In the genomic region with DNA sequence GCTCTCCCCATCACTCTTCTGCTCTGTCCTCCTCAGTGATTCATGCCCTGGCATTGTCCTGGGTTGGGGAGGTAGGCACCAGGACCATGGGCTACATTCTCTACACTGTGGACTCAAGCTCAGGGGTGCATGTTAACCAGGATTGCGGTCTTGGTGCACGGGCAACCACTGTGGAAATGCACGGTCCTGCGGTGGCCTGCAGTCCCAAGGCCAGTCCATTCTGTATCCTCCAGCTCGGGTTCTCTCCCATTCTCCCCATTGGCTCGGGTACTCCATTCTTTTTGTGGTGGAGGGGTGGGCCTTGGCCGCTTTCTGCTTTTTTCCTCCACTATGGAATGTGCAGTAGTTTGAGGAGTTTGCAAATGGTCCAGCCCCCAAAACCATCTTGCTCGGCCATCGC, we compare ENCODE assay signal across 8 cellular contexts.
"Had no signal": no experiment of that assay in that cellular context is flagged by ENCODE, and none has a peak within 500 bp of the region (broad histone marks: within the 10 kb centered on the region; RNA-seq: fewer than 3 reads in every experiment).

No MANE protein-coding gene starts in this region.

- H3K36me3 ChIP-seq: HAP-1 had no signal

- H3K9me3 ChIP-seq: HAP-1 had no signal

- DNase-seq: GM23248, GOT3, H7, HFFc6, KBM-7 had no signal

- H2AFZ ChIP-seq: GM23248 had no signal

- ATAC-seq: HCT116 had no signal

- H3K4me3 ChIP-seq: GM23248, HAP-1 had no signal

- H3K9ac ChIP-seq: GM23248 had no signal

- H3K27ac ChIP-seq: GM23248 had no signal

- FAIRE-seq: HTR-8/SVneo had no signal

- H3K4me1 ChIP-seq: HAP-1 had no signal
